In genomic region chr20:47236639-47236900, GRCh38 we compare ENCODE assay signal across 29 cellular contexts.
"Had no signal": no experiment of that assay in that cellular context is flagged by ENCODE, and none has a peak within 500 bp of the region (broad histone marks: within the 10 kb centered on the region; RNA-seq: fewer than 3 reads in every experiment).

No MANE protein-coding gene starts in this region.

- H3K4me1 Mint-ChIP-seq: activated CD4-positive, alpha-beta T cell treated with anti-CD3 and anti-CD28 coated beads, Interleukin-2, amount 10 ng/mL, durations not matched to agents 7 days and 5 days had no signal

- H3K9me3 ChIP-seq: colonic mucosa, esophagus squamous epithelium, heart right ventricle, right atrium auricular region, thoracic aorta, vagina had no signal

- H3K9me3 Mint-ChIP-seq: activated CD4-positive, alpha-beta T cell treated with anti-CD3 and anti-CD28 coated beads, Interleukin-2, amount 10 ng/mL, durations not matched to agents 7 days and 5 days; activated T-helper 1 cell treated with anti-CD3 and anti-CD28 coated beads, Interleukin-12 subunit alpha, Interleukin-12 subunit beta, Interleukin-2, Interleukin-4 antibody, amounts not matched to agents 30 ng/mL and 10 ng/mL and 1 ng/mL, durations not matched to agents 14 hours and 24 hours and 36 hours; neural crest cell; T-helper 1 cell treated with Interleukin-12 subunit alpha and Interleukin-12 subunit beta and Interleukin-4 antibody, amounts not matched to agents 30 μg/mL and 1 μg/mL, for 36 hours; type B pancreatic cell had no signal

- H3K4me1 ChIP-seq: colonic mucosa, esophagus squamous epithelium, vagina had no signal

- FAIRE-seq: endometrium, TTC549 had no signal

- ATAC-seq: heart right ventricle; naive thymus-derived CD4-positive, alpha-beta T cell had no signal

- H3K27me3 ChIP-seq: cardiac muscle cell, colonic mucosa, esophagus squamous epithelium, heart right ventricle, right atrium auricular region, vagina had no signal

- H3K4me3 ChIP-seq: cardiac muscle cell, colonic mucosa, esophagus squamous epithelium, heart right ventricle, right atrium auricular region, thoracic aorta, vagina had no signal

- DNase-seq: activated CD4-positive, alpha-beta T cell treated with anti-CD3 and anti-CD28 coated beads for 1 hour; activated CD4-positive, alpha-beta T cell treated with anti-CD3 and anti-CD28 coated beads, Interleukin-2, amount 10 ng/mL, durations not matched to agents 7 days and 5 days; activated gamma-delta T cell; anterior cingulate cortex; cerebellar nuclear complex; colonic mucosa; effector CD8-positive, alpha-beta T cell; esophagus squamous epithelium; foreskin melanocyte; heart right ventricle; midbrain; naive thymus-derived CD4-positive, alpha-beta T cell; occipital lobe; stimulated activated CD4-positive, alpha-beta T cell treated with anti-CD3 and anti-CD28 coated beads, Interleukin-15, amount 100 ng/mL, for 24 hours; stimulated activated CD4-positive, alpha-beta T cell treated with anti-CD3 and anti-CD28 coated beads, Interleukin-2, amount 100 ng/mL, for 24 hours; stimulated activated naive CD4-positive, alpha-beta T cell; T-helper 9 cell had no signal

- H3K27ac ChIP-seq: cardiac muscle cell, colonic mucosa, epithelial cell of prostate, esophagus squamous epithelium, heart right ventricle, right atrium auricular region, thoracic aorta, vagina had no signal

- H3K27ac Mint-ChIP-seq: activated CD4-positive, alpha-beta T cell treated with anti-CD3 and anti-CD28 coated beads, Interleukin-2, amount 10 ng/mL, durations not matched to agents 7 days and 5 days; activated naive CD8-positive, alpha-beta T cell; activated T-helper 1 cell treated with anti-CD3 and anti-CD28 coated beads, Interleukin-12 subunit alpha, Interleukin-12 subunit beta, Interleukin-2, Interleukin-4 antibody, amounts not matched to agents 30 ng/mL and 10 ng/mL and 1 ng/mL, durations not matched to agents 14 hours and 24 hours and 36 hours; type B pancreatic cell had no signal

- H3K4me3 Mint-ChIP-seq: activated CD4-positive, alpha-beta T cell treated with anti-CD3 and anti-CD28 coated beads, Interleukin-2, amount 10 ng/mL, durations not matched to agents 7 days and 5 days; activated naive CD8-positive, alpha-beta T cell; activated T-helper 1 cell treated with anti-CD3 and anti-CD28 coated beads, Interleukin-12 subunit alpha, Interleukin-12 subunit beta, Interleukin-2, Interleukin-4 antibody, amounts not matched to agents 30 ng/mL and 10 ng/mL and 1 ng/mL, durations not matched to agents 14 hours and 24 hours and 36 hours; naive thymus-derived CD4-positive, alpha-beta T cell; neural crest cell; T-helper 1 cell treated with Interleukin-12 subunit alpha and Interleukin-12 subunit beta and Interleukin-4 antibody, amounts not matched to agents 30 μg/mL and 1 μg/mL, for 36 hours; type B pancreatic cell had no signal

- H3K27me3 Mint-ChIP-seq: activated CD4-positive, alpha-beta T cell treated with anti-CD3 and anti-CD28 coated beads, Interleukin-2, amount 10 ng/mL, durations not matched to agents 7 days and 5 days; activated naive CD8-positive, alpha-beta T cell; naive thymus-derived CD4-positive, alpha-beta T cell; type B pancreatic cell had no signal
